In genomic region chr9:115090486-115090885, GRCh38 we compare ENCODE assay signal across 30 cellular contexts. TPM values are rescaled to one million over a fixed set of nuclear protein-coding genes. Genes with fewer than 3 reads are reported as not detected.
"Had no signal": no experiment of that assay in that cellular context is flagged by ENCODE, and none has a peak within 500 bp of the region (broad histone marks: within the 10 kb centered on the region; RNA-seq: fewer than 3 reads in every experiment).

No MANE protein-coding gene starts in this region.

- DNase-seq: naive thymus-derived CD4-positive, alpha-beta T cell; natural killer cell; nucleus accumbens; pancreas; right lobe of liver; spleen; stimulated activated CD4-positive, alpha-beta T cell treated with anti-CD3 and anti-CD28 coated beads, Interleukin-12 subunit alpha, Interleukin-12 subunit beta, amount 100 ng/mL, for 4 hours; stimulated activated CD4-positive, alpha-beta T cell treated with anti-CD3 and anti-CD28 coated beads, Interleukin-1b, Interleukin-23, amount 100 ng/mL, for 48 hours; stimulated activated CD4-positive, alpha-beta T cell treated with anti-CD3 and anti-CD28 coated beads, Interleukin-4, amount 100 ng/mL, for 1 hour; stimulated activated CD4-positive, alpha-beta T cell treated with anti-CD3 and anti-CD28 coated beads, Interleukin-4, amount 100 ng/mL, for 4 hours; stimulated activated CD8-positive, alpha-beta memory T cell treated with anti-CD3 and anti-CD28 coated beads, Interleukin-4, amount 100 ng/mL, for 48 hours; stimulated activated naive CD4-positive, alpha-beta T cell; stimulated activated naive CD8-positive, alpha-beta T cell treated with anti-CD3 and anti-CD28 coated beads, Interleukin-15, amount 100 ng/mL, for 72 hours; stimulated activated naive CD8-positive, alpha-beta T cell treated with anti-CD3 and anti-CD28 coated beads, Interleukin-15, Interleukin-2, amounts not matched to agents 100 U/mL and 50 U/mL, for 24 hours; substantia nigra; testis; tibial artery; transverse colon; upper lobe of right lung; uterus had no signal

- H2AFZ ChIP-seq: neural progenitor cell had no signal

- H3K9me3 Mint-ChIP-seq: nephron; neural progenitor cell; stimulated activated memory B cell treated with anti-CD40 and anti-IgM and Interleukin-4, amounts not matched to agents 10 μg/mL and 1 μg/mL and 100 μg/mL, for 72 hours; stimulated activated naive CD8-positive, alpha-beta T cell treated with anti-CD3 and anti-CD28 coated beads, Interleukin-15, amount 100 ng/mL, for 72 hours; type B pancreatic cell had no signal

- H3K27me3 ChIP-seq: neural progenitor cell, neutrophil, pancreas, right lobe of liver, spleen, suprapubic skin, testis, tibial artery, transverse colon, upper lobe of right lung, uterus had no signal

- H3K4me1 ChIP-seq: pancreas, prostate gland, right lobe of liver, spleen, testis, transverse colon, upper lobe of right lung, uterus had no signal

- H3K4me2 ChIP-seq: neural progenitor cell, smooth muscle cell had no signal

- H3K27ac Mint-ChIP-seq: naive thymus-derived CD4-positive, alpha-beta T cell; natural killer cell; nephron; neural progenitor cell; stimulated activated memory B cell treated with anti-CD40 and anti-IgM and Interleukin-4, amounts not matched to agents 10 μg/mL and 1 μg/mL and 100 μg/mL, for 72 hours; stimulated activated naive CD8-positive, alpha-beta T cell treated with anti-CD3 and anti-CD28 coated beads, Interleukin-15, amount 100 ng/mL, for 72 hours; type B pancreatic cell had no signal

- ATAC-seq: naive thymus-derived CD4-positive, alpha-beta T cell; natural killer cell; pancreas; right cardiac atrium; right lobe of liver; stimulated activated memory B cell treated with anti-CD40 and anti-IgM and Interleukin-4, amounts not matched to agents 10 μg/mL and 1 μg/mL and 100 μg/mL, for 72 hours; stimulated activated naive CD8-positive, alpha-beta T cell treated with anti-CD3 and anti-CD28 coated beads, Interleukin-15, amount 100 ng/mL, for 72 hours; stimulated activated naive CD8-positive, alpha-beta T cell treated with anti-CD3 and anti-CD28 coated beads, Interleukin-15, Interleukin-2, amounts not matched to agents 100 U/mL and 50 U/mL, for 24 hours; upper lobe of right lung had no signal

- H3K27ac ChIP-seq: neural progenitor cell, neutrophil, pancreas, prostate gland, right lobe of liver, skin epidermis, spleen, suprapubic skin, testis, upper lobe of right lung had no signal

- H3K36me3 Mint-ChIP-seq: naive thymus-derived CD4-positive, alpha-beta T cell; natural killer cell; stimulated activated memory B cell treated with anti-CD40 and anti-IgM and Interleukin-4, amounts not matched to agents 10 μg/mL and 1 μg/mL and 100 μg/mL, for 72 hours; type B pancreatic cell had no signal

- H3K9ac ChIP-seq: neural progenitor cell had no signal

- H3K27me3 Mint-ChIP-seq: type B pancreatic cell had no signal

- H3K4me3 Mint-ChIP-seq: naive thymus-derived CD4-positive, alpha-beta T cell; natural killer cell; nephron; neural progenitor cell; stimulated activated memory B cell treated with anti-CD40 and anti-IgM and Interleukin-4, amounts not matched to agents 10 μg/mL and 1 μg/mL and 100 μg/mL, for 72 hours; stimulated activated naive CD8-positive, alpha-beta T cell treated with anti-CD3 and anti-CD28 coated beads, Interleukin-15, amount 100 ng/mL, for 72 hours; type B pancreatic cell had no signal

- H3K4me3 ChIP-seq: neural progenitor cell, pancreas, prostate gland, right lobe of liver, skin epidermis, smooth muscle cell, spleen, suprapubic skin, testis, tibial artery, transverse colon, upper lobe of right lung, uterus had no signal

- H3K9me3 ChIP-seq: neutrophil, pancreas, prostate gland, right lobe of liver, spleen, suprapubic skin, testis, tibial artery, transverse colon, upper lobe of right lung, uterus had no signal

- H3K4me1 Mint-ChIP-seq: naive thymus-derived CD4-positive, alpha-beta T cell; natural killer cell; stimulated activated memory B cell treated with anti-CD40 and anti-IgM and Interleukin-4, amounts not matched to agents 10 μg/mL and 1 μg/mL and 100 μg/mL, for 72 hours; stimulated activated naive CD8-positive, alpha-beta T cell treated with anti-CD3 and anti-CD28 coated beads, Interleukin-15, amount 100 ng/mL, for 72 hours had no signal

- H3K36me3 ChIP-seq: neural progenitor cell, neutrophil, pancreas, prostate gland, right lobe of liver, suprapubic skin, transverse colon, upper lobe of right lung, uterus had no signal

RNA-seq across cellular contexts. Expression of gene TNC, which starts 27.5 kb away (rescaled TPM):
- total RNA-seq: natural killer cell had no signal
- polyA plus RNA-seq: naive thymus-derived CD4-positive, alpha-beta T cell had no signal
